23 cellular contexts compared by ENCODE assay signal in genomic region chr2:51293566-51294200, GRCh38.
"Had no signal": no experiment of that assay in that cellular context is flagged by ENCODE, and none has a peak within 500 bp of the region (broad histone marks: within the 10 kb centered on the region; RNA-seq: fewer than 3 reads in every experiment).

No MANE protein-coding gene starts in this region.

- H3K36me3 Mint-ChIP-seq: immature natural killer cell, mesothelial cell of epicardium, naive B cell had no signal

- H3K27me3 ChIP-seq: dorsolateral prefrontal cortex, esophagus muscularis mucosa, foreskin keratinocyte, gastroesophageal sphincter, heart left ventricle, hepatocyte had no signal

- H3K4me1 Mint-ChIP-seq: immature natural killer cell, naive B cell had no signal

- H3K27ac Mint-ChIP-seq: immature natural killer cell, mesothelial cell of epicardium, naive B cell had no signal

- H3K4me3 ChIP-seq: coronary artery, dorsolateral prefrontal cortex, esophagus muscularis mucosa, gastroesophageal sphincter, heart left ventricle, hepatocyte, left ventricle myocardium inferior, lower lobe of right lung, mucosa of descending colon had no signal

- H2AFZ ChIP-seq: hepatocyte had no signal

- H3K27me3 Mint-ChIP-seq: naive B cell had no signal

- H3K4me3 Mint-ChIP-seq: immature natural killer cell, mesothelial cell of epicardium, naive B cell had no signal

- ATAC-seq: foreskin keratinocyte, gastroesophageal sphincter, heart left ventricle, left cardiac atrium, lower lobe of right lung, mucosa of descending colon had no signal

- H3K4me1 ChIP-seq: esophagus muscularis mucosa, foreskin keratinocyte, gastroesophageal sphincter, heart left ventricle, left ventricle myocardium inferior, lower lobe of right lung had no signal

- H3K36me3 ChIP-seq: esophagus muscularis mucosa, gastroesophageal sphincter, heart left ventricle, left ventricle myocardium inferior, lower lobe of right lung had no signal

- DNase-seq: dermis blood vessel endothelial cell; dorsolateral prefrontal cortex; effector CD4-positive, alpha-beta T cell; effector memory CD4-positive, alpha-beta T cell; foreskin keratinocyte; heart left ventricle; hypothalamus; immature natural killer cell; islet precursor cell; left cardiac atrium; left ventricle myocardium inferior; lower lobe of right lung; mesenchymal stem cell; mucosa of descending colon; naive B cell had no signal

- H3K4me2 ChIP-seq: hepatocyte had no signal

- FAIRE-seq: colon, endothelial cell of umbilical vein, frontal cortex had no signal

- H3K27ac ChIP-seq: coronary artery, dorsolateral prefrontal cortex, esophagus muscularis mucosa, foreskin keratinocyte, gastroesophageal sphincter, heart left ventricle, hepatocyte, left ventricle myocardium inferior, lower lobe of right lung had no signal

- H3K9me3 ChIP-seq: esophagus muscularis mucosa, gastroesophageal sphincter, heart left ventricle, left ventricle myocardium inferior, lower lobe of right lung, mucosa of descending colon had no signal

- H3K79me2 ChIP-seq: hepatocyte had no signal
